ENCODE assay signal across 7 cellular contexts in the genomic region with DNA sequence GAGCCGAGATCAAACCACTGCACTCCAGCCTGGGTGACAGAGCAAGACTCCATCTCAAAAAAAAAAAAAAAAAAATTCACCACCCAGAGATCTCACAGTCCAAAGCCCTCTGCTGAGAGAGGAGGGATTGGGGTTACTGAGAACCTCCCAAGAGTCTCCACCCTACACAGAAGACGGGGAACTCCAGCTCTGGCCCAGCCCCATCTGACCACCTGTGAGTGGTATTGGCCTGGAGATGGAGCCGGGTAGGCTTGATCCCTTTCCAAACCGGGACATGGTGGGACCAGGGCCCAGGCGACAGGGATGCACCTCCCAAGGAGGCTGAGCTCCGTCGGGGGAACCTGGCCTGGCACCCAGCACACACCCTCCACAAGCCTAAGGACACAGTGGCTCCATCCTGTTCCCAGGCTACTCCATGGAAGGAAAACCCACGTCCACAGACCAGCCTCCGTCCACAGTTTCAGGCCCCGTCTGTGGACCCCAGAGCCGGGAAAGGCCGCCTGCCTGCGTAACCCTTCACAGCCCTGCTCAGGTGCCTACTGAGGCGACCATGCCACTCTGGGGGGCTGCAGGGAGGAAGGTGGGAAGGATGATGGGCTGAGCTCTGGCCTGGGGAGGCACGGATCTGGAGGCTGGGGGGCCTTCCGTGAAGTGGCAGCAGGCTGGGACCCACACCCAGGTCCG. TPM values are rescaled to one million over a fixed set of nuclear protein-coding genes. Genes with fewer than 3 reads are reported as not detected.
DNase-seq lines count a peak whose midpoint lies in the region; ATAC-seq and TF ChIP-seq lines count a peak whose summit lies in the region.

No MANE protein-coding gene starts in this region.

- TF ChIP-seq CTCF in HFF-Myc (IDR thresholded peaks at IDR 0.05; ENCODE audit: low read depth, low read length, missing control alignments) = no peak
- TF ChIP-seq CTCF in activated CD8-positive, alpha-beta T cell treated with anti-CD3 and anti-CD28 coated beads for 36 hours (IDR thresholded peaks at IDR 0.05) = no peak

- peak overlapping the region; percentile 55 for H3K27ac Mint-ChIP-seq in activated CD8-positive, alpha-beta T cell treated with anti-CD3 and anti-CD28 coated beads for 36 hours
- peak overlapping the region; percentile 74 for H3K27ac Mint-ChIP-seq in stimulated activated naive B cell treated with anti-CD40 and anti-IgM and Interleukin-4, amounts not matched to agents 10 μg/mL and 1 μg/mL and 100 μg/mL, for 72 hours

- ATAC-seq in activated CD8-positive, alpha-beta T cell treated with anti-CD3 and anti-CD28 coated beads for 36 hours = no peak
- ATAC-seq in stimulated activated naive B cell treated with anti-CD40 and anti-IgM and Interleukin-4, amounts not matched to agents 10 μg/mL and 1 μg/mL and 100 μg/mL, for 72 hours (replicated peaks) = no peak
- ATAC-seq in GM21825 (IDR thresholded peaks at IDR 0.05; ENCODE audit: unreplicated experiment) (no peak), HG02588 (IDR thresholded peaks at IDR 0.05; ENCODE audit: unreplicated experiment) (no peak)

- peaks cover 6% of the 10 kb centered on the region for H3K4me1 ChIP-seq in iPS-18a (ENCODE audit: control insufficient read depth, low read depth, low read length)

- peak overlapping the region; percentile 96 for H3K4me3 Mint-ChIP-seq in activated CD8-positive, alpha-beta T cell treated with anti-CD3 and anti-CD28 coated beads for 36 hours
- H3K4me3 Mint-ChIP-seq in stimulated activated naive B cell treated with anti-CD40 and anti-IgM and Interleukin-4, amounts not matched to agents 10 μg/mL and 1 μg/mL and 100 μg/mL, for 72 hours = peak overlapping the region; percentile 85 to 96

- no peak for DNase-seq in HFF-Myc (ENCODE audit: extremely low read depth, low read depth)
- no peak for DNase-seq in activated CD8-positive, alpha-beta T cell treated with anti-CD3 and anti-CD28 coated beads for 36 hours
- DNase-seq in stimulated activated naive B cell treated with anti-CD40 and anti-IgM and Interleukin-4, amounts not matched to agents 10 μg/mL and 1 μg/mL and 100 μg/mL, for 72 hours = no peak
- DNase-seq in AG08396 (ENCODE audit: low spot score) = no peak

- no peaks in the 10 kb centered on the region for H3K9me3 Mint-ChIP-seq in activated CD8-positive, alpha-beta T cell treated with anti-CD3 and anti-CD28 coated beads for 36 hours
- no peaks in the 10 kb centered on the region for H3K9me3 Mint-ChIP-seq in stimulated activated naive B cell treated with anti-CD40 and anti-IgM and Interleukin-4, amounts not matched to agents 10 μg/mL and 1 μg/mL and 100 μg/mL, for 72 hours

- POLR2A ChIA-PET in activated CD8-positive, alpha-beta T cell treated with anti-CD3 and anti-CD28 coated beads for 36 hours (lab: Charles Lee) = interaction anchor here (0.7 to 3.1 kb wide), 8 partner anchors 10 to 220 kb away, joined by 3 to 17 read pairs (median 3); a partner anchor contains a TSS

- peaks cover 36% of the 10 kb centered on the region for H3K4me1 Mint-ChIP-seq in activated CD8-positive, alpha-beta T cell treated with anti-CD3 and anti-CD28 coated beads for 36 hours (ENCODE audit: low read depth)
- peaks cover 27 to 54% of the 10 kb centered on the region in 2 donors for H3K4me1 Mint-ChIP-seq in stimulated activated naive B cell treated with anti-CD40 and anti-IgM and Interleukin-4, amounts not matched to agents 10 μg/mL and 1 μg/mL and 100 μg/mL, for 72 hours

- H3K27ac ChIP-seq in iPS-18a (ENCODE audit: low read length) = no peak overlapping the region

- no peaks in the 10 kb centered on the region for H3K27me3 Mint-ChIP-seq in activated CD8-positive, alpha-beta T cell treated with anti-CD3 and anti-CD28 coated beads for 36 hours
- H3K27me3 Mint-ChIP-seq in stimulated activated naive B cell treated with anti-CD40 and anti-IgM and Interleukin-4, amounts not matched to agents 10 μg/mL and 1 μg/mL and 100 μg/mL, for 72 hours = peaks cover 0 to 6% of the 10 kb centered on the region in 2 donors

- no peaks in the 10 kb centered on the region for H3K9me3 ChIP-seq in iPS-18a (ENCODE audit: control insufficient read depth, low read depth, low read length)

- CTCF ChIA-PET in activated CD8-positive, alpha-beta T cell treated with anti-CD3 and anti-CD28 coated beads for 36 hours (lab: Charles Lee) = interaction anchor here (0.6 to 1.4 kb wide), 3 partner anchors 9 to 225 kb away, joined by 3 to 4 read pairs (median 4); a partner anchor contains a TSS

- intact Hi-C loops in activated CD8-positive, alpha-beta T cell treated with anti-CD3 and anti-CD28 coated beads for 36 hours (cut with micrococcal nuclease) = no loop called here

- H3K4me3 ChIP-seq in HFF-Myc (replicated peaks; ENCODE audit: low read depth, low read length) (peak overlapping the region; percentile 95), iPS-18a (ENCODE audit: low read length) (peak overlapping the region; percentile 81)

- peaks cover 16% of the 10 kb centered on the region for H3K36me3 Mint-ChIP-seq in activated CD8-positive, alpha-beta T cell treated with anti-CD3 and anti-CD28 coated beads for 36 hours (ENCODE audit: low read depth)
- H3K36me3 Mint-ChIP-seq in stimulated activated naive B cell treated with anti-CD40 and anti-IgM and Interleukin-4, amounts not matched to agents 10 μg/mL and 1 μg/mL and 100 μg/mL, for 72 hours = peaks cover 18 to 29% of the 10 kb centered on the region in 2 donors

- H3K27me3 ChIP-seq in iPS-18a (ENCODE audit: control insufficient read depth, insufficient read depth, low read length) = no peaks in the 10 kb centered on the region

- H3K9ac ChIP-seq in iPS-18a (ENCODE audit: low read length) = no peak overlapping the region

- H3K36me3 ChIP-seq in iPS-18a (ENCODE audit: control insufficient read depth, low read depth, low read length) = peaks cover 2% of the 10 kb centered on the region

RNA-seq across cellular contexts. Expression of a gene that starts 1.8 kb away (rescaled TPM):
- total RNA-seq in activated CD8-positive, alpha-beta T cell treated with anti-CD3 and anti-CD28 coated beads for 36 hours = 100 to 1,000 TPM; 115 to 117 TPM

RNA-seq across cellular contexts. Expression of a gene that starts 2.2 kb away (rescaled TPM):
- not detected for total RNA-seq in activated CD8-positive, alpha-beta T cell treated with anti-CD3 and anti-CD28 coated beads for 36 hours

RNA-seq across cellular contexts. Expression of a gene that starts 7.3 kb away (rescaled TPM):
- 10 to 100 TPM; 97.4 to 98.3 TPM for total RNA-seq in activated CD8-positive, alpha-beta T cell treated with anti-CD3 and anti-CD28 coated beads for 36 hours

RNA-seq across cellular contexts. Expression of a gene that starts 18.9 kb away (rescaled TPM):
- under 1 TPM in 1 of 2 experiments, not detected in 1; 0.07 TPM for total RNA-seq in activated CD8-positive, alpha-beta T cell treated with anti-CD3 and anti-CD28 coated beads for 36 hours

RNA-seq across cellular contexts. Expression of a gene that starts 20.8 kb away (rescaled TPM):
- 10 to 100 TPM; 14.0 to 14.6 TPM for total RNA-seq in activated CD8-positive, alpha-beta T cell treated with anti-CD3 and anti-CD28 coated beads for 36 hours
